ENCODE assay signal across 18 cellular contexts in the genomic region with DNA sequence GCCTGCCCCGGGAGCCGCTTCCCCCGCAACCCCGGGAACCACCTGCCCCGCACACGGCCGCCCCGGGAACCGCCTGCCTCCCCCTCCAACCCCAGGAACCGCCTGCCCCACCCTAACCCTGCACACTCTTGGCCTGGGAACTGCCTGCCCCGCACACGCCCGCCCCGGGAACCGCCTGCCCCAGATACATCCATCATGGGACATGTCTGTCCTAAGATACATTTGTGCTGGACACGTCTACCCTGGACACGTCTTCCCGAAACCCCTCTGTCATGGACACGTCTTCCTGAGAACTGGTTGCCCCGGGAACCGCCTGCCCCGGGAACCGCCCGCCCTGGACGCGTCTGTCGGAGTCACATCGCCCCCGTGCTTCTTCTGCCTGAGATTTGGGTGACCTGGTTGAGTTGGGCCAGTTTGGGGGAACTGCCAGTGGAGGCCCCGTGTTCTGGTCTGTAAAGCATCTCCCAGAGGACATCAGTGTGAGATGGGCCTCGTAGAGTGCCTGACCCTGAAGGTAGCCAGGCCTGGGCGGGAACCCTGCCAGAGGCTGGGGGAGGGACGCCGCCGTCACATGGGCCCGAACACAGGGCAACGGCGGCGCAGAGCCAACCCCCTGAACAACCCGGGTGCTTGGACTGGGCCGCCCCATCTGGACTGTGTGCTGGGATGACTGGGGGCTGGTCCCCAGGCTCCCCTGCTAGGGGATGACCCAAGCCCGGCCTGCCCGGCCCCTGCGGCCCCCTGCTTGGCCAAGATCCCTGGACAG. TPM values are rescaled to one million over a fixed set of nuclear protein-coding genes. Genes with fewer than 3 reads are reported as not detected.
DNase-seq lines count a peak whose midpoint lies in the region; ATAC-seq, FAIRE-seq and TF ChIP-seq lines count a peak whose summit lies in the region.
"Had no signal": no experiment of that assay in that cellular context is flagged by ENCODE, and none has a peak within 500 bp of the region (broad histone marks: within the 10 kb centered on the region; RNA-seq: fewer than 3 reads in every experiment).

No MANE protein-coding gene starts in this region.

- no peaks in the 10 kb centered on the region for H3K36me3 Mint-ChIP-seq in T-helper 1 cell treated with Interleukin-12 subunit alpha and Interleukin-12 subunit beta and Interleukin-4 antibody, amounts not matched to agents 30 μg/mL and 1 μg/mL, for 36 hours (ENCODE audit: low read depth)
- no peaks in the 10 kb centered on the region for H3K36me3 Mint-ChIP-seq in stimulated activated effector memory CD8-positive, alpha-beta T cell treated with anti-CD3 and anti-CD28 coated beads, Interleukin-12 subunit alpha, Interleukin-12 subunit beta, amount 100 ng/mL, for 72 hours

- no peak for TF ChIP-seq CTCF in heart left ventricle (IDR thresholded peaks at IDR 0.05)

- 61 to 84% (median 73%) methylated on average over 24 to 44 of the region's 44 CpGs for WGBS in heart left ventricle, 4 donors

- no peak overlapping the region for H3K4me3 Mint-ChIP-seq in T-helper 1 cell treated with Interleukin-12 subunit alpha and Interleukin-12 subunit beta and Interleukin-4 antibody, amounts not matched to agents 30 μg/mL and 1 μg/mL, for 36 hours
- H3K4me3 Mint-ChIP-seq in stimulated activated effector memory CD8-positive, alpha-beta T cell treated with anti-CD3 and anti-CD28 coated beads, Interleukin-12 subunit alpha, Interleukin-12 subunit beta, amount 100 ng/mL, for 72 hours: no peak overlapping the region
- H3K4me3 Mint-ChIP-seq: activated CD8-positive, alpha-beta T cell treated with anti-CD3 and anti-CD28 coated beads, Interleukin-2, amount 10 ng/mL, durations not matched to agents 7 days and 5 days; GM23338 had no signal

- FAIRE-seq in urothelium cell line (lab: Jason Lieb, UNC): no peak

- peaks cover 0 to 4% (median 0%) of the 10 kb centered on the region in 9 donors for H3K36me3 ChIP-seq in heart left ventricle

- H3K4me3 ChIP-seq in heart left ventricle: peak overlapping the region; percentile 8 to 67 (median 56)
- H3K4me3 ChIP-seq: dorsolateral prefrontal cortex, GM23338 had no signal

- H3K27me3 Mint-ChIP-seq in T-helper 1 cell treated with Interleukin-12 subunit alpha and Interleukin-12 subunit beta and Interleukin-4 antibody, amounts not matched to agents 30 μg/mL and 1 μg/mL, for 36 hours (ENCODE audit: low read depth): peaks cover 5% of the 10 kb centered on the region

- no peaks in the 10 kb centered on the region for H3K9me3 Mint-ChIP-seq in T-helper 1 cell treated with Interleukin-12 subunit alpha and Interleukin-12 subunit beta and Interleukin-4 antibody, amounts not matched to agents 30 μg/mL and 1 μg/mL, for 36 hours
- no peaks in the 10 kb centered on the region for H3K9me3 Mint-ChIP-seq in stimulated activated effector memory CD8-positive, alpha-beta T cell treated with anti-CD3 and anti-CD28 coated beads, Interleukin-12 subunit alpha, Interleukin-12 subunit beta, amount 100 ng/mL, for 72 hours

- TF ChIP-seq POLR2A in heart left ventricle (IDR thresholded peaks at IDR 0.05): no peak

- H3K27ac Mint-ChIP-seq in T-helper 1 cell treated with Interleukin-12 subunit alpha and Interleukin-12 subunit beta and Interleukin-4 antibody, amounts not matched to agents 30 μg/mL and 1 μg/mL, for 36 hours: peak overlapping the region; percentile 69
- peak overlapping the region; percentile 45 for H3K27ac Mint-ChIP-seq in stimulated activated effector memory CD8-positive, alpha-beta T cell treated with anti-CD3 and anti-CD28 coated beads, Interleukin-12 subunit alpha, Interleukin-12 subunit beta, amount 100 ng/mL, for 72 hours
- H3K27ac Mint-ChIP-seq: activated CD8-positive, alpha-beta T cell treated with anti-CD3 and anti-CD28 coated beads, Interleukin-2, amount 10 ng/mL, durations not matched to agents 7 days and 5 days; GM23338 had no signal

- H3K27me3 ChIP-seq in heart left ventricle: peaks cover 0 to 38% (median 15%) of the 10 kb centered on the region in 9 donors

- peaks cover 0 to 43% (median 11%) of the 10 kb centered on the region in 12 donors for H3K4me1 ChIP-seq in heart left ventricle

- intact Hi-C loops in heart left ventricle (cut with DNase I): loop anchor here in 1 of 10 donors (10.0 kb wide), 1 partner anchor 517 kb away; no protein-coding TSS in a partner anchor

- ATAC-seq in heart left ventricle: peak; percentile 1 to 32 (median 2)
- ATAC-seq in stimulated activated effector memory CD8-positive, alpha-beta T cell treated with anti-CD3 and anti-CD28 coated beads, Interleukin-12 subunit alpha, Interleukin-12 subunit beta, amount 100 ng/mL, for 72 hours: no peak
- no peak for ATAC-seq in GM18870 (IDR thresholded peaks at IDR 0.05; ENCODE audit: unreplicated experiment)
- ATAC-seq: activated CD8-positive, alpha-beta T cell treated with anti-CD3 and anti-CD28 coated beads, Interleukin-2, amount 10 ng/mL, durations not matched to agents 7 days and 5 days; GM23338; Panc1 had no signal

- no peaks in the 10 kb centered on the region for H3K9me3 ChIP-seq in heart left ventricle

- peaks cover 7% of the 10 kb centered on the region for H3K4me1 Mint-ChIP-seq in T-helper 1 cell treated with Interleukin-12 subunit alpha and Interleukin-12 subunit beta and Interleukin-4 antibody, amounts not matched to agents 30 μg/mL and 1 μg/mL, for 36 hours (ENCODE audit: low read depth)
- H3K4me1 Mint-ChIP-seq in stimulated activated effector memory CD8-positive, alpha-beta T cell treated with anti-CD3 and anti-CD28 coated beads, Interleukin-12 subunit alpha, Interleukin-12 subunit beta, amount 100 ng/mL, for 72 hours: peaks cover 6% of the 10 kb centered on the region

- DNase-seq in T-helper 1 cell (no peak), heart left ventricle (peak; percentile 61 to 78 (median 74)), urothelium cell line (ENCODE audit: low spot score) (no peak)
- no peak for DNase-seq in stimulated activated effector memory CD8-positive, alpha-beta T cell treated with anti-CD3 and anti-CD28 coated beads, Interleukin-12 subunit alpha, Interleukin-12 subunit beta, amount 100 ng/mL, for 72 hours (ENCODE audit: low spot score in 2 of 2)
- DNase-seq: activated CD8-positive, alpha-beta T cell treated with anti-CD3 and anti-CD28 coated beads, Interleukin-2, amount 10 ng/mL, durations not matched to agents 7 days and 5 days; activated gamma-delta T cell treated with Interleukin-2 at 50 U/mL for 16 hours; COR-L47; dorsolateral prefrontal cortex; mesenchymal stem cell; NCI-H1436; NCI-H510A treated with DMSO at 0.1 percent for 48 hours; occipital lobe; stimulated activated CD4-positive, alpha-beta T cell treated with anti-CD3 and anti-CD28 coated beads, Interleukin-12 subunit alpha, Interleukin-12 subunit beta, amount 100 ng/mL, for 4 hours had no signal

- H3K27ac ChIP-seq in heart left ventricle: peak overlapping the region in 11 of 12 donors; percentile 1 to 100 (median 97)
- H3K27ac ChIP-seq: dorsolateral prefrontal cortex, KMS-11 had no signal

RNA-seq across cellular contexts. Expression of a gene that starts 3.6 kb away (rescaled TPM):
- 100 to 1,000 TPM in 6 of 9 donors, 10 to 100 TPM in 3; 52.8 to 149 (median 104) TPM for total RNA-seq in heart left ventricle
- 100 to 1,000 TPM in 1 of 2 donors, 10 to 100 TPM in 1; 53.3 to 353 TPM for polyA plus RNA-seq in heart left ventricle
- total RNA-seq: activated CD8-positive, alpha-beta T cell treated with anti-CD3 and anti-CD28 coated beads, Interleukin-2, amount 10 ng/mL, durations not matched to agents 7 days and 5 days; GM23338 had no signal

RNA-seq across cellular contexts. Expression of a gene that starts 12.0 kb away (rescaled TPM):
- total RNA-seq in heart left ventricle: under 1 TPM in 2 of 9 donors, not detected in 7; 0.37 to 0.63 TPM
- under 1 TPM; 0.15 TPM for polyA plus RNA-seq in heart left ventricle
- total RNA-seq: occipital lobe had no signal

RNA-seq across cellular contexts. Expression of a gene that starts 17.9 kb away (rescaled TPM):
- 1 to 10 TPM; 1.6 to 6.8 (median 4.7) TPM for total RNA-seq in heart left ventricle
- 1 to 10 TPM; 5.4 to 5.5 TPM for polyA plus RNA-seq in heart left ventricle

RNA-seq across cellular contexts. Expression of a gene that starts 19.2 kb away (rescaled TPM):
- 10 to 100 TPM; 36.0 to 63.6 (median 43.3) TPM for total RNA-seq in heart left ventricle
- 10 to 100 TPM; 55.1 to 85.3 TPM for polyA plus RNA-seq in heart left ventricle

RNA-seq across cellular contexts. Expression of a gene that starts 21.6 kb away (rescaled TPM):
- 10 to 100 TPM; 26.8 to 98.1 (median 42.0) TPM for total RNA-seq in heart left ventricle
- polyA plus RNA-seq in heart left ventricle: 10 to 100 TPM; 25.7 to 29.2 TPM

Comparison
In these comparisons a context has a peak if more than half of its experiments do, and no peak if none do; other contexts are left out.
1. DNase-seq: peak in heart left ventricle (5 of 5); none in T-helper 1 cell (0 of 5), stimulated activated effector memory CD8-positive, alpha-beta T cell treated with anti-CD3 and anti-CD28 coated beads, Interleukin-12 subunit alpha, Interleukin-12 subunit beta, amount 100 ng/mL, for 72 hours (0 of 2) and urothelium cell line (single experiment).
2. ATAC-seq: peak in heart left ventricle (4 of 4); none in stimulated activated effector memory CD8-positive, alpha-beta T cell treated with anti-CD3 and anti-CD28 coated beads, Interleukin-12 subunit alpha, Interleukin-12 subunit beta, amount 100 ng/mL, for 72 hours (single experiment) and GM18870 (single experiment).